In the genomic region with DNA sequence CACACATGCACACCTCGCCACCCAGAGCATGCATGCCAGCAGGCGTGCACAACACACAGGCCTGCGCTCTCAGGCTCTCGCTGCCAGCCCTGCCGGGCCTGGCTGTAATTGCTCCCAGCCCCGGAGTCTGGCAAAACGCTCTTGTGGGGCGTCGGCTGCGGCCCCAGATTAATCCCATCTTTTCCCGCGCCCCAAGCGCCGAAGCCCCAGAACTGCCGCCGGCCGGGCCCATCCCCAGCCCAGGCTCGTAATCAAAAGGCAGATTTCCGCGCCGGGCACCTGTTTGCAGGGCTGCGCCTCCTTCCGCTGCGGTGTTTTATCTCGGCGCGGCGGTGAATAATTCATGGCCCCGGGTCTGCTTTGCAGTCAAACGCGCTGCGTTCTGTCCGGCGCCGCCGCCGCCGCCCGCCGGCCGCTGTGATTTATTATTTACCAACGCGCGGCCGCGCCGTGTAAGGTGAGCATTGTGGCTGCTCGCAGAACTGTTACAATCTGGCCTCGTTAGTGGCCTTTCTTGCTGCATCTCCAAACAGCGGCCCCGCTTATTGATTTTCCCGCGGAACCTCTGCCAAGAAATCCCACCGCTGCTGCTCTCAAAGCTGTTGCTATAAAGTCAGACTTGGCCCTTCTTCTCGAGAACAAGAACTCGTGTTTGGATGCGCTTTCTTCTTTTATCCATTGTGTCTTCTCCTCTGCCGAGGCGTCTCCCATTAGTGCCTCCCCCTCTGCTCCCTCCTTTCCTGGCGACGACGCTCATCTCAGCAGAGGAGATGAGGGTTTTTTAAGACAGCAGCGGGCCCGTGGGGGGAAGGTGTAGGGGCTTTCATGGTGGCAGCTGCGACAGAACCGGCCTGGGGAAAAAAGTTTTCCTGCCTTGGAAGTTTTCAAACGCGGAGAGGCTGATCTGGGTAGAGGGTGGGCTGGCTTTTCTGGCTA, we compare ENCODE assay signal across 9 cellular contexts.
A peak's percentile ranks its signal among the peaks of the same experiment; 100 is the strongest.
DNase-seq lines count a peak whose midpoint lies in the region; ATAC-seq, FAIRE-seq and TF ChIP-seq lines count a peak whose summit lies in the region.
"Had no signal": no experiment of that assay in that cellular context is flagged by ENCODE, and none has a peak within 500 bp of the region (broad histone marks: within the 10 kb centered on the region; RNA-seq: fewer than 3 reads in every experiment).

No MANE protein-coding gene starts in this region.

- POLR2A ChIA-PET in A549 (lab: Yijun Ruan, JAX): no interaction called here
- POLR2A ChIA-PET in HEK293 (lab: Yijun Ruan, JAX): no interaction called here

- no peaks in the 10 kb centered on the region for H3K36me3 ChIP-seq in HEK293 (ENCODE audit: control insufficient read depth in 2 of 2, insufficient read depth in 1 of 2, low read length in 2 of 2)

- CTCF ChIA-PET in A549 (lab: Yijun Ruan, JAX) (no interaction called here), HEK293 (lab: Yijun Ruan, JAX) (no interaction called here)

- 38% methylated on average over 47 of the region's 68 CpGs for WGBS in A549 (ENCODE audit: missing lambda C conversion rate)

- H3K27ac ChIP-seq in A549 (peak overlapping the region in 1 of 2 experiments; percentile 27; a peak in 1 of 6 replicates), HEK293 (ENCODE audit: extremely low read depth, low read depth, low read length) (no peak overlapping the region)

- TF ChIP-seq RAD21 in A549 (conservative IDR thresholded peaks at IDR 0.05 in 1 of 2, IDR thresholded peaks at IDR 0.05 in 1 of 2): no peak

- in situ Hi-C loops in astrocyte of the spinal cord (cut with HindIII; ENCODE audit: low sequenced_read_pairs): no loop called here

- peak; percentile 19 to 27 for DNase-seq in A549 (ENCODE audit: low read depth in 1 of 2, low spot score in 1 of 2)
- DNase-seq in astrocyte of the spinal cord (ENCODE audit: low read depth, low spot score): no peak
- peak in 1 of 2 donors; percentile 20 for DNase-seq in left colon
- DNase-seq in hippocampal formation (lab: John Stamatoyannopoulos, UW): no peak
- DNase-seq in NCI-H1694 treated with DMSO at 0.1 percent for 48 hours (lab: John Stamatoyannopoulos, UW): no peak
- DNase-seq in Kasumi-1 (lab: John Stamatoyannopoulos, UW): no peak

- no peak for TF ChIP-seq POLR2A in A549 (IDR thresholded peaks at IDR 0.05; ENCODE audit: low read length)

- H3K4me2 ChIP-seq in A549: peak overlapping the region; percentile 67

- peak; percentile 83 to 92 for ATAC-seq in A549
- ATAC-seq in left colon: peak; percentile 55
- ATAC-seq in activated CD4-positive, CD25-positive, alpha-beta regulatory T cell treated with anti-CD3 and anti-CD28 coated beads, Interleukin-2, amount 50 U/mL, for 24 hours: no peak

- H3K4me3 ChIP-seq in A549 (peak overlapping the region; percentile 31), HEK293 (ENCODE audit: low read depth, low read length) (peak overlapping the region; percentile 3; the same call in 1 of the 2 replicates), astrocyte of the spinal cord (ENCODE audit: low read depth, low read length) (peak overlapping the region; percentile 3)

- H3K9me3 ChIP-seq in A549 (no peaks in the 10 kb centered on the region), HEK293 (ENCODE audit: control insufficient read depth, insufficient read depth, low read depth, low read length) (no peaks in the 10 kb centered on the region)

- no peak for TF ChIP-seq CTCF in A549 (IDR thresholded peaks at IDR 0.05)
- TF ChIP-seq CTCF in HEK293 (tag by site-specific recombination; IDR thresholded peaks at IDR 0.05): peak; percentile 43; the same call in 1 of the 2 replicates
- no peak for TF ChIP-seq CTCF in astrocyte of the spinal cord (IDR thresholded peaks at IDR 0.05; ENCODE audit: low read depth, low read length)

- intact Hi-C loops in left colon (cut with DNase I, micrococcal nuclease): no loop called here

- FAIRE-seq in A549 (lab: Jason Lieb, UNC): no peak
- FAIRE-seq: frontal cortex had no signal

- H3K4me1 ChIP-seq in A549: no peaks in the 10 kb centered on the region
- H3K4me1 ChIP-seq in HEK293 (ENCODE audit: control insufficient read depth, insufficient read depth, low read length): no peaks in the 10 kb centered on the region; the same call in 1 of the 2 replicates

- no peak for TF ChIP-seq EP300 in A549 (IDR thresholded peaks at IDR 0.05)

TF ChIP-seq in A549, 52 proteins besides CTCF, POLR2A, EP300 and RAD21 (continues in another document):
- TF ChIP-seq, protein P1, sequence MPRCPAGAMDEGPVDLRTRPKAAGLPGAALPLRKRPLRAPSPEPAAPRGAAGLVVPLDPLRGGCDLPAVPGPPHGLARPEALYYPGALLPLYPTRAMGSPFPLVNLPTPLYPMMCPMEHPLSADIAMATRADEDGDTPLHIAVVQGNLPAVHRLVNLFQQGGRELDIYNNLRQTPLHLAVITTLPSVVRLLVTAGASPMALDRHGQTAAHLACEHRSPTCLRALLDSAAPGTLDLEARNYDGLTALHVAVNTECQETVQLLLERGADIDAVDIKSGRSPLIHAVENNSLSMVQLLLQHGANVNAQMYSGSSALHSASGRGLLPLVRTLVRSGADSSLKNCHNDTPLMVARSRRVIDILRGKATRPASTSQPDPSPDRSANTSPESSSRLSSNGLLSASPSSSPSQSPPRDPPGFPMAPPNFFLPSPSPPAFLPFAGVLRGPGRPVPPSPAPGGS (IDR thresholded peaks at IDR 0.05): no peak
- no peak for TF ChIP-seq KDM5A (IDR thresholded peaks at IDR 0.05)
- TF ChIP-seq RFX5 (IDR thresholded peaks at IDR 0.05): no peak
- TF ChIP-seq, protein P2, sequence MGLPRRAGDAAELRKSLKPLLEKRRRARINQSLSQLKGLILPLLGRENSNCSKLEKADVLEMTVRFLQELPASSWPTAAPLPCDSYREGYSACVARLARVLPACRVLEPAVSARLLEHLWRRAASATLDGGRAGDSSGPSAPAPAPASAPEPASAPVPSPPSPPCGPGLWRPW (IDR thresholded peaks at IDR 0.05): no peak
- TF ChIP-seq, protein P3, sequence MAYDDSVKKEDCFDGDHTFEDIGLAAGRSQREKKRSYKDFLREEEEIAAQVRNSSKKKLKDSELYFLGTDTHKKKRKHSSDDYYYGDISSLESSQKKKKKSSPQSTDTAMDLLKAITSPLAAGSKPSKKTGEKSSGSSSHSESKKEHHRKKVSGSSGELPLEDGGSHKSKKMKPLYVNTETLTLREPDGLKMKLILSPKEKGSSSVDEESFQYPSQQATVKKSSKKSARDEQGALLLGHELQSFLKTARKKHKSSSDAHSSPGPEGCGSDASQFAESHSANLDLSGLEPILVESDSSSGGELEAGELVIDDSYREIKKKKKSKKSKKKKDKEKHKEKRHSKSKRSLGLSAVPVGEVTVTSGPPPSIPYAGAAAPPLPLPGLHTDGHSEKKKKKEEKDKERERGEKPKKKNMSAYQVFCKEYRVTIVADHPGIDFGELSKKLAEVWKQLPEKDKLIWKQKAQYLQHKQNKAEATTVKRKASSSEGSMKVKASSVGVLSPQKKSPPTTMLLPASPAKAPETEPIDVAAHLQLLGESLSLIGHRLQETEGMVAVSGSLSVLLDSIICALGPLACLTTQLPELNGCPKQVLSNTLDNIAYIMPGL (CRISPR knock-in tag; IDR thresholded peaks at IDR 0.05; ENCODE audit: borderline replicate concordance): no peak
- TF ChIP-seq, protein P4, sequence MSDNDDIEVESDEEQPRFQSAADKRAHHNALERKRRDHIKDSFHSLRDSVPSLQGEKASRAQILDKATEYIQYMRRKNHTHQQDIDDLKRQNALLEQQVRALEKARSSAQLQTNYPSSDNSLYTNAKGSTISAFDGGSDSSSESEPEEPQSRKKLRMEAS (IDR thresholded peaks at IDR 0.05): peak; percentile 24; the same call in 1 of the 2 replicates
- peak; percentile 25 for TF ChIP-seq ZFP36 (IDR thresholded peaks at IDR 0.05; ENCODE audit: borderline replicate concordance, partially characterized antibody)
- TF ChIP-seq RARB (CRISPR knock-in tag; IDR thresholded peaks at IDR 0.05): no peak

TF ChIP-seq in HEK293, 187 proteins besides CTCF, POLR2A, EP300 and RAD21 (continues in another document):
- TF ChIP-seq ZNF530 (tag by site-specific recombination; IDR thresholded peaks at IDR 0.05; ENCODE audit: low read depth) (0 out of 2 replicates have a peak, but pooled peaks have one; percentile 12), ZNF501 (tag by site-specific recombination; IDR thresholded peaks at IDR 0.05) (no peak), ZNF112 (tag by site-specific recombination; IDR thresholded peaks at IDR 0.05) (no peak), ZNF335 (tag by site-specific recombination; conservative IDR thresholded peaks at IDR 0.05) (peak; percentile 80), ZNF560 (tag by site-specific recombination; IDR thresholded peaks at IDR 0.05; ENCODE audit: borderline replicate concordance) (peak; percentile 91)
- TF ChIP-seq, protein P5, sequence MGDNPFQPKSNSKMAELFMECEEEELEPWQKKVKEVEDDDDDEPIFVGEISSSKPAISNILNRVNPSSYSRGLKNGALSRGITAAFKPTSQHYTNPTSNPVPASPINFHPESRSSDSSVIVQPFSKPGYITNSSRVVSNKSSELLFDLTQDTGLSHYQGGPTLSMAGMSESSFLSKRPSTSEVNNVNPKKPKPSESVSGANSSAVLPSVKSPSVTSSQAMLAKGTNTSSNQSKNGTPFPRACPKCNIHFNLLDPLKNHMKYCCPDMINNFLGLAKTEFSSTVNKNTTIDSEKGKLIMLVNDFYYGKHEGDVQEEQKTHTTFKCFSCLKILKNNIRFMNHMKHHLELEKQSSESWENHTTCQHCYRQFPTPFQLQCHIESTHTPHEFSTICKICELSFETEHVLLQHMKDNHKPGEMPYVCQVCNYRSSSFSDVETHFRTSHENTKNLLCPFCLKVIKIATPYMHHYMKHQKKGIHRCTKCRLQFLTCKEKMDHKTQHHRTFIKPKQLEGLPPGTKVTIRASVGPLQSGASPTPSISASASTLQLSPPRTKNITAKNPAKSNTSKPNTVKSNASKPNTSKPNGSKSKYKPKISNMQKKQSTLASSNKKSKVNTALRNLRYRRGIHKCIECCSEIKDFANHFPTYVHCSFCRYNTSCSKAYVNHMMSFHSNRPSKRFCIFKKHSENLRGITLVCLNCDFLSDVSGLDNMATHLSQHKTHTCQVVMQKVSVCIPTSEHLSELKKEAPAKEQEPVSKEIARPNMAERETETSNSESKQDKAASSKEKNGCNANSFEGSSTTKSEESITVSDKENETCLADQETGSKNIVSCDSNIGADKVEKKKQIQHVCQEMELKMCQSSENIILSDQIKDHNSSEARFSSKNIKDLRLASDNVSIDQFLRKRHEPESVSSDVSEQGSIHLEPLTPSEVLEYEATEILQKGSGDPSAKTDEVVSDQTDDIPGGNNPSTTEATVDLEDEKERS (tag by site-specific recombination; IDR thresholded peaks at IDR 0.05): no peak
- TF ChIP-seq, protein P6, sequence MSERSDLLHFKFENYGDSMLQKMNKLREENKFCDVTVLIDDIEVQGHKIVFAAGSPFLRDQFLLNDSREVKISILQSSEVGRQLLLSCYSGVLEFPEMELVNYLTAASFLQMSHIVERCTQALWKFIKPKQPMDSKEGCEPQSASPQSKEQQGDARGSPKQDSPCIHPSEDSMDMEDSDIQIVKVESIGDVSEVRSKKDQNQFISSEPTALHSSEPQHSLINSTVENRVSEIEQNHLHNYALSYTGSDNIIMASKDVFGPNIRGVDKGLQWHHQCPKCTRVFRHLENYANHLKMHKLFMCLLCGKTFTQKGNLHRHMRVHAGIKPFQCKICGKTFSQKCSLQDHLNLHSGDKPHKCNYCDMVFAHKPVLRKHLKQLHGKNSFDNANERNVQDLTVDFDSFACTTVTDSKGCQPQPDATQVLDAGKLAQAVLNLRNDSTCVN (tag by site-specific recombination; optimal IDR thresholded peaks at IDR 0.05): peak; percentile 34

Comparison
In these comparisons a context has a peak if more than half of its experiments do, and no peak if none do; other contexts are left out.
1. ATAC-seq: peak in A549 (2 of 2) and left colon (single experiment); none in activated CD4-positive, CD25-positive, alpha-beta regulatory T cell treated with anti-CD3 and anti-CD28 coated beads, Interleukin-2, amount 50 U/mL, for 24 hours (0 of 2).
2. DNase-seq: peak in A549 (2 of 2); none in astrocyte of the spinal cord (single experiment), hippocampal formation (0 of 2), NCI-H1694 treated with DMSO at 0.1 percent for 48 hours (single experiment) and Kasumi-1 (0 of 2).
3. Peak in every context shown above with its lines, with median percentiles within 50 percentile points of each other: H3K4me3 ChIP-seq.